1 cellular context compared by ENCODE assay signal in the genomic region with DNA sequence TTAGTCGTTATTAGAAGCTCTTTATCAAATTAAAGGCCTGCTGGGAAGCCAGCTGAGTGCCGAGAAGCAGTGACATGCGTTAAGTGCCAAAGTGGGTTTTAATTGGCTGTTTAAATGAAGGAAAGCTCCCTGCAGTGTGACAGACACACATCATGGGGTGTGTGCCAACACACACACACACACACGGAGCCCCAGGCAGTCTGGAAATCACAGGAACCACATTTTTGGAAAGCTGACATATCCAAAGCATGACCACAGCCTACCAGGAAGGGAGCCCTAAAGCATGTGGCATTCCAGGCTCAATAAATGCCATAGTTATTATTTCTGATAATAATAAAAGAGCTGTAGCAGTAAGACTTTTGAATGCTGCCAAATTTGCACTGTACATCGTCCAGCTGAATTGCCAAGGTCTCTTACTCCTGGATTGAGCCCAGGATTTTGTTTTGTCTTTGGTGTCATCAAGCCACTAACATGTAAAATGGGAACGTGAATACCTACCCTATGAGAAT.
TF ChIP-seq lines count a peak whose summit lies in the region.

No MANE protein-coding gene starts in this region.

TF ChIP-seq in H1, 55 proteins besides CTCF, POLR2A, EP300 and RAD21:
- TF ChIP-seq SP2 (IDR thresholded peaks at IDR 0.05; ENCODE audit: low read length) (no peak), MAFK (IDR thresholded peaks at IDR 0.05; ENCODE audit: low read depth, low read length) (no peak), CEBPB (IDR thresholded peaks at IDR 0.05; ENCODE audit: low read depth, low read length) (no peak), KDM4A (IDR thresholded peaks at IDR 0.05; ENCODE audit: low read depth, low read length, severe bottlenecking) (no peak), GTF2F1 (IDR thresholded peaks at IDR 0.05; ENCODE audit: borderline replicate concordance, low read depth, low read length) (no peak), ZNF274 (IDR thresholded peaks at IDR 0.05; ENCODE audit: borderline replicate concordance, extremely low read depth, low read length) (no peak), CHD2 (IDR thresholded peaks at IDR 0.05; ENCODE audit: low read length) (no peak), SAP30 (IDR thresholded peaks at IDR 0.05; ENCODE audit: insufficient read depth, insufficient replicate concordance, low read length) (no peak), FOSL1 (IDR thresholded peaks at IDR 0.05; ENCODE audit: insufficient read depth, low read depth, low read length) (no peak), TBP (IDR thresholded peaks at IDR 0.05; ENCODE audit: low read depth, low read length) (no peak), KDM5A (IDR thresholded peaks at IDR 0.05; ENCODE audit: low read length) (no peak)
- TF ChIP-seq, protein P1, sequence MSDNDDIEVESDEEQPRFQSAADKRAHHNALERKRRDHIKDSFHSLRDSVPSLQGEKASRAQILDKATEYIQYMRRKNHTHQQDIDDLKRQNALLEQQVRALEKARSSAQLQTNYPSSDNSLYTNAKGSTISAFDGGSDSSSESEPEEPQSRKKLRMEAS (IDR thresholded peaks at IDR 0.05): no peak
